15 cellular contexts compared by ENCODE assay signal in genomic region chr1:149940427-149940826, GRCh38. TPM values are rescaled to one million over a fixed set of nuclear protein-coding genes. Genes with fewer than 3 reads are reported as not detected.
DNase-seq lines count a peak whose midpoint lies in the region; ATAC-seq and TF ChIP-seq lines count a peak whose summit lies in the region.
"Had no signal": no experiment of that assay in that cellular context is flagged by ENCODE, and none has a peak within 500 bp of the region (broad histone marks: within the 10 kb centered on the region; RNA-seq: fewer than 3 reads in every experiment).

No MANE protein-coding gene starts in this region.

- no peaks in the 10 kb centered on the region for H3K9me2 ChIP-seq in hepatocyte (replicated peaks; ENCODE audit: insufficient read depth)

- TF ChIP-seq CTCF in WTC11 (IDR thresholded peaks at IDR 0.05) (no peak), hepatocyte (IDR thresholded peaks at IDR 0.05; ENCODE audit: poor library complexity) (no peak), stomach (IDR thresholded peaks at IDR 0.05) (no peak)

- H3K4me3 ChIP-seq in hepatocyte (no peak overlapping the region), stomach (no peak overlapping the region)
- H3K4me3 ChIP-seq: ovary had no signal

- H3K4me1 Mint-ChIP-seq in activated CD4-positive, alpha-beta T cell treated with anti-CD3 and anti-CD28 coated beads, Interleukin-2, amount 10 ng/mL, durations not matched to agents 7 days and 5 days, result peaks cover 38% of the 10 kb centered on the region
- H3K4me1 Mint-ChIP-seq in WTC11, result peaks cover 65% of the 10 kb centered on the region

- no peaks in the 10 kb centered on the region for H3K27me3 Mint-ChIP-seq in activated CD4-positive, alpha-beta T cell treated with anti-CD3 and anti-CD28 coated beads, Interleukin-2, amount 10 ng/mL, durations not matched to agents 7 days and 5 days
- no peaks in the 10 kb centered on the region; the same call in 1 of the 2 replicates for H3K27me3 Mint-ChIP-seq in WTC11 (ENCODE audit: low read depth)
- H3K27me3 Mint-ChIP-seq: CD4-positive, alpha-beta T cell had no signal

- H3K36me3 ChIP-seq in hepatocyte (replicated peaks; ENCODE audit: insufficient read depth, low read depth) (no peaks in the 10 kb centered on the region), stomach (peaks cover 16 to 25% (median 21%) of the 10 kb centered on the region in 4 donors)
- H3K36me3 ChIP-seq: ovary had no signal

- H3K27ac Mint-ChIP-seq in activated CD4-positive, alpha-beta T cell treated with anti-CD3 and anti-CD28 coated beads, Interleukin-2, amount 10 ng/mL, durations not matched to agents 7 days and 5 days, result peak overlapping the region; percentile 50
- H3K27ac Mint-ChIP-seq in WTC11, result peak overlapping the region; percentile 71
- H3K27ac Mint-ChIP-seq: CD4-positive, alpha-beta T cell; T-helper 2 cell treated with Interferon-gamma antibody and Interleukin-4, amounts not matched to agents 5 μg/mL and 100 μg/mL, for 36 hours had no signal

- H4K20me1 ChIP-seq in hepatocyte (ENCODE audit: insufficient read depth, poor library complexity, severe bottlenecking), result no peaks in the 10 kb centered on the region

- POLR2A ChIA-PET in activated CD4-positive, alpha-beta T cell treated with anti-CD3 and anti-CD28 coated beads, Interleukin-2, amount 10 ng/mL, durations not matched to agents 7 days and 5 days (lab: Charles Lee), result no interaction called here
- POLR2A ChIA-PET in WTC11 (lab: Charles Lee), result interaction anchor here (0.7 kb wide), 1 partner anchor 52 kb away, joined by 3 read pairs; no protein-coding TSS in a partner anchor

- H2AFZ ChIP-seq in hepatocyte, result no peak overlapping the region

- H3K4me2 ChIP-seq in hepatocyte, result no peak overlapping the region

- peaks cover 28% of the 10 kb centered on the region for H3K4me1 ChIP-seq in hepatocyte (ENCODE audit: insufficient read depth)
- peaks cover 31 to 71% (median 54%) of the 10 kb centered on the region in 4 donors for H3K4me1 ChIP-seq in stomach

- ATAC-seq in WTC11, result no peak
- no peak for ATAC-seq in GM18909 (IDR thresholded peaks at IDR 0.05; ENCODE audit: poor library complexity, unreplicated experiment)
- ATAC-seq in HG03378 (IDR thresholded peaks at IDR 0.05; ENCODE audit: unreplicated experiment), result no peak

- H3K27me3 ChIP-seq in hepatocyte (no peaks in the 10 kb centered on the region), stomach (no peaks in the 10 kb centered on the region)
- H3K27me3 ChIP-seq: ovary had no signal

- H3K4me3 Mint-ChIP-seq in activated CD4-positive, alpha-beta T cell treated with anti-CD3 and anti-CD28 coated beads, Interleukin-2, amount 10 ng/mL, durations not matched to agents 7 days and 5 days, result no peak overlapping the region
- H3K4me3 Mint-ChIP-seq in WTC11, result no peak overlapping the region
- H3K4me3 Mint-ChIP-seq: CD4-positive, alpha-beta T cell; T-helper 2 cell treated with Interferon-gamma antibody and Interleukin-4, amounts not matched to agents 5 μg/mL and 100 μg/mL, for 36 hours had no signal

- H3K27ac ChIP-seq in hepatocyte, result peak overlapping the region; percentile 87
- H3K27ac ChIP-seq in stomach, result peak overlapping the region in 4 of 5 donors; percentile 84 to 88 (median 86)

- no peaks in the 10 kb centered on the region for H3K9me3 ChIP-seq in hepatocyte (ENCODE audit: low read depth)
- H3K9me3 ChIP-seq in stomach, result no peaks in the 10 kb centered on the region
- H3K9me3 ChIP-seq: ovary had no signal

- H3K79me2 ChIP-seq in hepatocyte, result peaks cover 11% of the 10 kb centered on the region

- no peak for TF ChIP-seq EP300 in stomach (IDR thresholded peaks at IDR 0.05)

- no peak for DNase-seq in activated CD4-positive, alpha-beta T cell treated with anti-CD3 and anti-CD28 coated beads, Interleukin-2, amount 10 ng/mL, durations not matched to agents 7 days and 5 days
- no peak for DNase-seq in activated CD4-positive, alpha-beta T cell treated with anti-CD3 and anti-CD28 coated beads for 48 hours
- DNase-seq in WTC11 (ENCODE audit: low spot score) (no peak), hepatocyte (ENCODE audit: low spot score) (no peak), stomach (no peak), NCI-H510A (lab: John Stamatoyannopoulos, UW) (no peak)
- DNase-seq: activated CD4-positive, CD25-positive, alpha-beta regulatory T cell treated with anti-CD3 and anti-CD28 coated beads, Interleukin-2, amount 50 U/mL, for 72 hours; CD4-positive, alpha-beta T cell; head of caudate nucleus; NCI-H2029; ovary; stimulated activated CD4-positive, alpha-beta T cell treated with anti-CD3 and anti-CD28 coated beads, Interleukin-12 subunit alpha, Interleukin-12 subunit beta, amount 100 ng/mL, for 4 hours had no signal

- CTCF ChIA-PET in activated CD4-positive, alpha-beta T cell treated with anti-CD3 and anti-CD28 coated beads, Interleukin-2, amount 10 ng/mL, durations not matched to agents 7 days and 5 days (lab: Charles Lee), result interaction anchor here (0.6 kb wide), 1 partner anchor 238 kb away, joined by 3 read pairs; no protein-coding TSS in a partner anchor
- CTCF ChIA-PET in WTC11 (lab: Charles Lee), result no interaction called here

- H3K9me3 Mint-ChIP-seq in activated CD4-positive, alpha-beta T cell treated with anti-CD3 and anti-CD28 coated beads, Interleukin-2, amount 10 ng/mL, durations not matched to agents 7 days and 5 days, result no peaks in the 10 kb centered on the region
- no peaks in the 10 kb centered on the region for H3K9me3 Mint-ChIP-seq in WTC11
- H3K9me3 Mint-ChIP-seq: CD4-positive, alpha-beta T cell; T-helper 2 cell treated with Interferon-gamma antibody and Interleukin-4, amounts not matched to agents 5 μg/mL and 100 μg/mL, for 36 hours had no signal

- no peak for TF ChIP-seq POLR2A in stomach (IDR thresholded peaks at IDR 0.05)

- 76% methylated on average over 3 of the region's 3 CpGs for WGBS in hepatocyte (ENCODE audit: low lambda C conversion rate, missing lambda C conversion rate)
- WGBS in stomach, 5 donors, result 88 to 98% (median 94%) methylated on average over 3 of the region's 3 CpGs

- H3K36me3 Mint-ChIP-seq in activated CD4-positive, alpha-beta T cell treated with anti-CD3 and anti-CD28 coated beads, Interleukin-2, amount 10 ng/mL, durations not matched to agents 7 days and 5 days (ENCODE audit: low read depth), result peaks cover 5% of the 10 kb centered on the region
- peaks cover 11% of the 10 kb centered on the region for H3K36me3 Mint-ChIP-seq in WTC11

- intact Hi-C loops in stomach (cut with DNase I; ENCODE audit: low total_unique reads), result no loop called here

TF ChIP-seq in WTC11, 78 proteins besides CTCF, POLR2A, EP300 and RAD21:
- no peak for TF ChIP-seq RELA (CRISPR knock-in tag; IDR thresholded peaks at IDR 0.05; ENCODE audit: borderline replicate concordance)
- no peak for TF ChIP-seq ZNF396 (CRISPR knock-in tag; IDR thresholded peaks at IDR 0.05; ENCODE audit: borderline replicate concordance)
- TF ChIP-seq, protein P1, sequence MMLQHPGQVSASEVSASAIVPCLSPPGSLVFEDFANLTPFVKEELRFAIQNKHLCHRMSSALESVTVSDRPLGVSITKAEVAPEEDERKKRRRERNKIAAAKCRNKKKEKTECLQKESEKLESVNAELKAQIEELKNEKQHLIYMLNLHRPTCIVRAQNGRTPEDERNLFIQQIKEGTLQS (CRISPR knock-in tag; conservative IDR thresholded peaks at IDR 0.05), result no peak
- TF ChIP-seq ATF2 (CRISPR knock-in tag; IDR thresholded peaks at IDR 0.05; ENCODE audit: borderline replicate concordance, low read depth), result no peak
- TF ChIP-seq MYBL2 (CRISPR knock-in tag; IDR thresholded peaks at IDR 0.05), result no peak
- TF ChIP-seq GABPB1 (CRISPR knock-in tag; IDR thresholded peaks at IDR 0.05), result no peak
- no peak for TF ChIP-seq TCF7 (CRISPR knock-in tag; IDR thresholded peaks at IDR 0.05; ENCODE audit: low read depth)

RNA-seq across cellular contexts. Expression of gene MTMR11, which starts 3.7 kb away (rescaled TPM):
- total RNA-seq in activated CD4-positive, alpha-beta T cell treated with anti-CD3 and anti-CD28 coated beads, Interleukin-2, amount 10 ng/mL, durations not matched to agents 7 days and 5 days, result 1 to 10 TPM; 2.1 to 2.8 TPM
- total RNA-seq in WTC11 (2021) (7.1 to 7.8 TPM (median 7.5 TPM) in 3 replicates), hepatocyte (34.8 and 37.0 TPM in 2 replicates), stomach (100 to 1,000 TPM in 1 of 5 donors, 10 to 100 TPM in 2, 1 to 10 TPM in 2; 3.6 to 169 (median 22.2) TPM)
- polyA plus RNA-seq in hepatocyte (34.0 and 40.2 TPM in 2 replicates), stomach (1 to 10 TPM; 3.5 to 6.9 (median 6.4) TPM)

RNA-seq across cellular contexts. Expression of gene SF3B4, which starts 12.8 kb away (rescaled TPM):
- 100 to 1,000 TPM in 1 of 2 experiments, 10 to 100 TPM in 1; 90.2 to 101 TPM for total RNA-seq in activated CD4-positive, alpha-beta T cell treated with anti-CD3 and anti-CD28 coated beads, Interleukin-2, amount 10 ng/mL, durations not matched to agents 7 days and 5 days
- 83.0 to 90.1 TPM (median 84.7 TPM) in 3 replicates for total RNA-seq in WTC11 (2021)
- 16.8 and 23.3 TPM in 2 replicates for total RNA-seq in hepatocyte
- polyA plus RNA-seq in hepatocyte, result 58.6 and 68.0 TPM in 2 replicates
- 10 to 100 TPM in 4 of 5 donors, 1 to 10 TPM in 1; 9.4 to 36.5 (median 19.3) TPM for total RNA-seq in stomach
- 10 to 100 TPM; 23.3 to 31.7 (median 30.5) TPM for polyA plus RNA-seq in stomach

RNA-seq across cellular contexts. Expression of gene SV2A, which starts 22.8 kb away (rescaled TPM):
- total RNA-seq in activated CD4-positive, alpha-beta T cell treated with anti-CD3 and anti-CD28 coated beads, Interleukin-2, amount 10 ng/mL, durations not matched to agents 7 days and 5 days, result 1 to 10 TPM; 7.5 to 7.7 TPM
- 36.5 to 47.1 TPM (median 38.3 TPM) in 3 replicates for total RNA-seq in WTC11 (2021)
- 4.5 and 5.0 TPM in 2 replicates for total RNA-seq in hepatocyte
- 5.5 and 8.9 TPM in 2 replicates for polyA plus RNA-seq in hepatocyte
- 1 to 10 TPM in 3 of 5 donors, under 1 TPM in 1, not detected in 1; 0.58 to 4.6 (median 2.3) TPM for total RNA-seq in stomach
- 1 to 10 TPM in 1 of 3 donors, under 1 TPM in 2; 0.46 to 1.4 (median 1.00) TPM for polyA plus RNA-seq in stomach

RNA-seq across cellular contexts. Expression of gene BOLA1, which starts 41.1 kb away (rescaled TPM):
- 10 to 100 TPM; 20.3 to 20.6 TPM for total RNA-seq in activated CD4-positive, alpha-beta T cell treated with anti-CD3 and anti-CD28 coated beads, Interleukin-2, amount 10 ng/mL, durations not matched to agents 7 days and 5 days
- total RNA-seq in WTC11 (2021) (15.3 to 19.5 TPM (median 15.4 TPM) in 3 replicates), hepatocyte (8.5 and 16.1 TPM in 2 replicates), stomach (10 to 100 TPM in 4 of 5 donors, 1 to 10 TPM in 1; 2.9 to 48.4 (median 13.8) TPM)
- polyA plus RNA-seq in hepatocyte (19.0 and 20.6 TPM in 2 replicates), stomach (10 to 100 TPM; 31.0 to 48.7 (median 32.9) TPM)
